25 cellular contexts compared by ENCODE assay signal in genomic region chr17:72967963-72968585, GRCh38.
DNase-seq lines count a peak whose midpoint lies in the region; ATAC-seq and TF ChIP-seq lines count a peak whose summit lies in the region.
"Had no signal": no experiment of that assay in that cellular context is flagged by ENCODE, and none has a peak within 500 bp of the region (broad histone marks: within the 10 kb centered on the region; RNA-seq: fewer than 3 reads in every experiment).

No MANE protein-coding gene starts in this region.

- BruUV-seq in IMR-90 (replicated peaks; lab: Mats Ljungman, UMichigan) (no TSS peak), MCF 10A (replicated peaks; lab: Mats Ljungman, UMichigan) (no TSS peak)

- intact Hi-C loops in IMR-90 (cut with micrococcal nuclease), result no loop called here
- intact Hi-C loops in MCF 10A (cut with micrococcal nuclease), result no loop called here

- H2AK5ac ChIP-seq in IMR-90 (ENCODE audit: low read depth, low read length), result no peak overlapping the region

- TF ChIP-seq RAD21 in IMR-90 (IDR thresholded peaks at IDR 0.05; ENCODE audit: low read length), result no peak

- H3K27me3 ChIP-seq in IMR-90 (ENCODE audit: control insufficient read depth, insufficient read depth, low read length), result no peaks in the 10 kb centered on the region
- H3K27me3 ChIP-seq: heart left ventricle, tibial nerve had no signal

- no CpG with 5 or more reads among the region's 5 CpGs for WGBS in IMR-90 (ENCODE audit: extremely low coverage in 2 of 2, insufficient read length in 1 of 2), 2 experiments

- H3K14ac ChIP-seq in IMR-90 (replicated peaks; ENCODE audit: low read depth, low read length), result 0 out of 2 replicates have a peak overlapping the region, but pooled peaks have one; percentile 61

- no peak overlapping the region for H4K91ac ChIP-seq in IMR-90 (ENCODE audit: insufficient read depth, low read depth, low read length)

- H3K4ac ChIP-seq in IMR-90 (ENCODE audit: low read depth, low read length), result no peak overlapping the region

- H3K27ac ChIP-seq in IMR-90 (ENCODE audit: insufficient read depth, low read length), result no peak overlapping the region
- H3K27ac ChIP-seq: heart left ventricle, left ventricle myocardium inferior, PC-9, tibial nerve, WERI-Rb-1 had no signal

- no peaks in the 10 kb centered on the region for H3K9me1 ChIP-seq in IMR-90 (ENCODE audit: insufficient read depth, low read length)

- POLR2A ChIA-PET in IMR-90 (lab: Charles Lee; ENCODE audit: unreplicated experiment), result no interaction called here
- POLR2A ChIA-PET in MCF 10A (lab: Yijun Ruan, JAX), result interaction anchor here (0.8 kb wide), 1 partner anchor 90 kb away, joined by 4 read pairs; no protein-coding TSS in a partner anchor

- dilution Hi-C loops in IMR-90 (cut with HindIII; ENCODE audit: low sequenced_read_pairs, unreplicated experiment), result no loop called here

- H3K27ac Mint-ChIP-seq in chondrocyte (ENCODE audit: unreplicated experiment) (peak overlapping the region; percentile 5), MCF 10A (ENCODE audit: low read depth, unreplicated experiment) (no peak overlapping the region)
- no peak overlapping the region for H3K27ac Mint-ChIP-seq in stimulated activated naive B cell treated with anti-CD40 and anti-IgM and Interleukin-4, amounts not matched to agents 10 μg/mL and 1 μg/mL and 100 μg/mL, for 72 hours
- H3K27ac Mint-ChIP-seq: T-cell had no signal

- H3K9me3 ChIP-seq in IMR-90 (ENCODE audit: control insufficient read depth, insufficient read depth, low read length), result no peaks in the 10 kb centered on the region
- H3K9me3 ChIP-seq: heart left ventricle, left ventricle myocardium inferior, mucosa of descending colon, tibial nerve had no signal

- no peak; the same call in 1 of the 2 replicates for ATAC-seq in IMR-90 (ENCODE audit: low read depth)
- ATAC-seq in stimulated activated naive B cell treated with anti-CD40 and anti-IgM and Interleukin-4, amounts not matched to agents 10 μg/mL and 1 μg/mL and 100 μg/mL, for 72 hours (replicated peaks), result no peak
- ATAC-seq: heart left ventricle, HepG2, mucosa of descending colon, T-cell had no signal

- no peak overlapping the region for H2BK15ac ChIP-seq in IMR-90 (ENCODE audit: low read depth, low read length)

- CTCF ChIA-PET in IMR-90 (lab: Yijun Ruan, JAX) (interaction anchor here (0.6 to 1.1 kb wide), 2 partner anchors 9 to 207 kb away, joined by 3 to 4 read pairs; no protein-coding TSS in a partner anchor), MCF 10A (lab: Yijun Ruan, JAX) (interaction anchor here (1.1 kb wide), 1 partner anchor 18 kb away, joined by 3 read pairs; no protein-coding TSS in a partner anchor)

- H3K4me3 ChIP-seq in IMR-90 (ENCODE audit: insufficient read depth, low read depth, low read length), result no peak overlapping the region
- H3K4me3 ChIP-seq: heart left ventricle, left ventricle myocardium inferior, mucosa of descending colon, PC-9, tibial nerve had no signal

- H3K36me3 Mint-ChIP-seq in chondrocyte (ENCODE audit: low read depth), result no peaks in the 10 kb centered on the region
- peaks cover 9 to 22% of the 10 kb centered on the region in 2 donors for H3K36me3 Mint-ChIP-seq in stimulated activated naive B cell treated with anti-CD40 and anti-IgM and Interleukin-4, amounts not matched to agents 10 μg/mL and 1 μg/mL and 100 μg/mL, for 72 hours
- no peaks in the 10 kb centered on the region for H3K36me3 Mint-ChIP-seq in MCF 10A (ENCODE audit: insufficient read depth, unreplicated experiment)

- H3K9me3 Mint-ChIP-seq in chondrocyte (ENCODE audit: low read depth), result no peaks in the 10 kb centered on the region
- H3K9me3 Mint-ChIP-seq in stimulated activated naive B cell treated with anti-CD40 and anti-IgM and Interleukin-4, amounts not matched to agents 10 μg/mL and 1 μg/mL and 100 μg/mL, for 72 hours, result no peaks in the 10 kb centered on the region
- no peaks in the 10 kb centered on the region for H3K9me3 Mint-ChIP-seq in MCF 10A (ENCODE audit: unreplicated experiment)
- H3K9me3 Mint-ChIP-seq: CD4-positive, alpha-beta memory T cell; T-cell had no signal

- peaks cover 0 to 4% of the 10 kb centered on the region in 2 experiments; a peak in 2 of 4 replicates for H3K79me1 ChIP-seq in IMR-90 (ENCODE audit: low read depth in 1 of 2, low read length in 2 of 2)

- H3K4me3 Mint-ChIP-seq in chondrocyte (ENCODE audit: unreplicated experiment), result no peak overlapping the region
- no peak overlapping the region for H3K4me3 Mint-ChIP-seq in stimulated activated naive B cell treated with anti-CD40 and anti-IgM and Interleukin-4, amounts not matched to agents 10 μg/mL and 1 μg/mL and 100 μg/mL, for 72 hours
- H3K4me3 Mint-ChIP-seq in MCF 10A (ENCODE audit: unreplicated experiment), result no peak overlapping the region
- H3K4me3 Mint-ChIP-seq: CD4-positive, alpha-beta memory T cell; T-cell had no signal

- no peak overlapping the region for H3K4me2 ChIP-seq in IMR-90 (ENCODE audit: low read depth, low read length)
- H3K4me2 ChIP-seq: PC-9 had no signal

- peak; percentile 24 for DNase-seq in EH (ENCODE audit: low read depth)
- peak; percentile 10 for DNase-seq in IMR-90
- no peak for DNase-seq in chondrocyte (ENCODE audit: low spot score)
- DNase-seq in medulla oblongata (ENCODE audit: extremely low spot score), result peak; percentile 51
- DNase-seq in T-helper 1 cell, result no peak
- no peak for DNase-seq in stimulated activated naive B cell treated with anti-CD40 and anti-IgM and Interleukin-4, amounts not matched to agents 10 μg/mL and 1 μg/mL and 100 μg/mL, for 72 hours
- DNase-seq in OCI-M2 (lab: John Stamatoyannopoulos, UW; ENCODE audit: unreplicated experiment), result no peak
- DNase-seq in MCF 10A (ENCODE audit: unreplicated experiment), result no peak
- DNase-seq: activated CD4-positive, alpha-beta T cell treated with anti-CD3 and anti-CD28 coated beads, Interleukin-2, amount 50 U/mL, for 4 hours; activated naive CD4-positive, alpha-beta T cell; CD4-positive, alpha-beta memory T cell; effector CD8-positive, alpha-beta T cell; heart left ventricle; left ventricle myocardium inferior; mucosa of descending colon; NCI-H1436 treated with DMSO at 0.1 percent for 48 hours; NCI-H774; PC-9; SIG-M5; small intestine; stimulated activated naive CD4-positive, alpha-beta T cell treated with Interleukin-2 at 50 U/mL for 16 hours; T-cell had no signal

- H2AFZ ChIP-seq in IMR-90 (replicated peaks; ENCODE audit: low read length, poor library complexity), result no peak overlapping the region
- H2AFZ ChIP-seq: PC-9 had no signal

- H4K8ac ChIP-seq in IMR-90 (ENCODE audit: low read depth in 2 of 2, low read length in 2 of 2), result no peak overlapping the region

- in situ Hi-C loops in IMR-90 (cut with MboI; ENCODE audit: low sequenced_read_pairs), result no loop called here

- H3K4me1 ChIP-seq in IMR-90 (ENCODE audit: control insufficient read depth, insufficient read depth, low read length), result peaks cover 2% of the 10 kb centered on the region; the same call in 1 of the 2 replicates
- H3K4me1 ChIP-seq: left ventricle myocardium inferior had no signal

- H4K5ac ChIP-seq in IMR-90 (ENCODE audit: low read depth, low read length), result no peak overlapping the region

- no peak overlapping the region for H3K56ac ChIP-seq in IMR-90 (ENCODE audit: extremely low read depth, insufficient read depth, low read length)

- TF ChIP-seq POLR2A in IMR-90 (IDR thresholded peaks at IDR 0.05; ENCODE audit: low read depth, low read length), result no peak

- H2AK9ac ChIP-seq in IMR-90 (replicated peaks; ENCODE audit: low read depth, low read length, poor library complexity), result no peak overlapping the region

- no peak overlapping the region for H3K9ac ChIP-seq in IMR-90 (ENCODE audit: low read depth, low read length)

- H3K36me3 ChIP-seq in IMR-90 (ENCODE audit: control insufficient read depth, insufficient read depth, low read length), result no peaks in the 10 kb centered on the region
- H3K36me3 ChIP-seq: heart left ventricle, left ventricle myocardium inferior, tibial nerve, WERI-Rb-1 had no signal

- peak overlapping the region; percentile 45; the same call in 1 of the 2 replicates for H3K23ac ChIP-seq in IMR-90 (ENCODE audit: low read depth, low read length)

- TF ChIP-seq CTCF in IMR-90 (conservative IDR thresholded peaks at IDR 0.05; ENCODE audit: low read depth, low read length) (no peak), chondrocyte (IDR thresholded peaks at IDR 0.05) (no peak), MCF 10A (IDR thresholded peaks at IDR 0.05; ENCODE audit: unreplicated experiment) (no peak)

- no peaks in the 10 kb centered on the region for H4K20me1 ChIP-seq in IMR-90 (ENCODE audit: insufficient read depth, low read length)

- no peaks in the 10 kb centered on the region for H3K27me3 Mint-ChIP-seq in chondrocyte (ENCODE audit: low read depth)
- no peaks in the 10 kb centered on the region for H3K27me3 Mint-ChIP-seq in stimulated activated naive B cell treated with anti-CD40 and anti-IgM and Interleukin-4, amounts not matched to agents 10 μg/mL and 1 μg/mL and 100 μg/mL, for 72 hours
- no peaks in the 10 kb centered on the region for H3K27me3 Mint-ChIP-seq in MCF 10A (ENCODE audit: insufficient read depth, unreplicated experiment)
- H3K27me3 Mint-ChIP-seq: CD4-positive, alpha-beta memory T cell; T-cell had no signal

- H2BK20ac ChIP-seq in IMR-90 (ENCODE audit: low read depth, low read length), result no peak overlapping the region

- H2BK120ac ChIP-seq in IMR-90 (ENCODE audit: low read depth, low read length), result no peak overlapping the region

- no peak overlapping the region for H2BK5ac ChIP-seq in IMR-90 (ENCODE audit: low read depth, low read length, poor library complexity, severe bottlenecking)

- no peak overlapping the region for H3K18ac ChIP-seq in IMR-90 (ENCODE audit: low read depth, low read length)

- H3K4me1 Mint-ChIP-seq in chondrocyte (ENCODE audit: low read depth) (peaks cover 18% of the 10 kb centered on the region), MCF 10A (ENCODE audit: insufficient read depth, unreplicated experiment) (no peaks in the 10 kb centered on the region)
- H3K4me1 Mint-ChIP-seq in stimulated activated naive B cell treated with anti-CD40 and anti-IgM and Interleukin-4, amounts not matched to agents 10 μg/mL and 1 μg/mL and 100 μg/mL, for 72 hours, result peaks cover 12 to 34% of the 10 kb centered on the region in 2 donors

TF ChIP-seq in IMR-90, 13 proteins besides CTCF, POLR2A, EP300 and RAD21 (continues in another document):
- TF ChIP-seq SMC3 (IDR thresholded peaks at IDR 0.05; ENCODE audit: low read depth, low read length), result no peak
- no peak for TF ChIP-seq NFE2L2 (IDR thresholded peaks at IDR 0.05; ENCODE audit: low read depth, low read length)
- TF ChIP-seq MAFK (IDR thresholded peaks at IDR 0.05; ENCODE audit: low read depth, low read length), result no peak
- TF ChIP-seq ELK1 (IDR thresholded peaks at IDR 0.05; ENCODE audit: borderline replicate concordance, low read depth, low read length), result no peak

Comparison
In these comparisons a context has a peak if more than half of its experiments do, and no peak if none do; other contexts are left out.
1. DNase-seq: peak in EH (single experiment), IMR-90 (single experiment) and medulla oblongata (single experiment); none in chondrocyte (single experiment), T-helper 1 cell (0 of 5), stimulated activated naive B cell treated with anti-CD40 and anti-IgM and Interleukin-4, amounts not matched to agents 10 μg/mL and 1 μg/mL and 100 μg/mL, for 72 hours (single experiment), OCI-M2 (single experiment) and MCF 10A (single experiment).